23 cellular contexts compared by ENCODE assay signal in the genomic region with DNA sequence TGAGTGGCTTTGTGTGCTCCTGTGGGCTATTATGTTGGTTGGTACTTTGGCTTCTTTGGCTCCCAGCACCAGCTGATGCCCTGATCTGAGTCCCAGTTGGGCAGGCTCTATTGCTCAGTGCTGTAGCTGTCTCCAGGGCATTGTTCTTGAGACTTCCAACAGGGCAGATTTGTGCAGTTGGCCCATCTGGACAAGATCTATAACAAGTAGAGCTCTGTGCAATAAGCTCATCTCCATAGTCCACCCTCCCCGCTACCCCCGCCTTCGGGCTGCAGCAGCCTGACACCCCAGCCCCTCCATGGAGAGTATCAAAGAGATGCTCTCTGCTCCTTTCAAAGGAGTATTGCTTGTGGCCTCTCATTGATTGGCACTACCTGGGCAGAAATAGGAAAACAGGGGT. TPM values are rescaled to one million over a fixed set of nuclear protein-coding genes. Genes with fewer than 3 reads are reported as not detected.
DNase-seq lines count a peak whose midpoint lies in the region; ATAC-seq and TF ChIP-seq lines count a peak whose summit lies in the region.
"Had no signal": no experiment of that assay in that cellular context is flagged by ENCODE, and none has a peak within 500 bp of the region (broad histone marks: within the 10 kb centered on the region; RNA-seq: fewer than 3 reads in every experiment).

No MANE protein-coding gene starts in this region.

- no peaks in the 10 kb centered on the region for H3K9me3 ChIP-seq in heart right ventricle

- WGBS in heart right ventricle, 2 donors = 93 to 98% methylated on average over 3 of the region's 3 CpGs

- no peak for TF ChIP-seq CTCF in heart right ventricle (IDR thresholded peaks at IDR 0.05)

- H3K4me1 ChIP-seq in heart right ventricle = no peaks in the 10 kb centered on the region

- no peak overlapping the region for H3K27ac ChIP-seq in heart right ventricle
- H3K27ac ChIP-seq: HL-60 had no signal

- DNase-seq in C1 segment of cervical spinal cord (lab: John Stamatoyannopoulos, UW) (peak in 10 of 14 donors; percentile 9 to 69 (median 38)), anterior cingulate cortex (lab: John Stamatoyannopoulos, UW) (peak in 50 of 58 donors; percentile 1 to 86 (median 38)), hypothalamus (lab: John Stamatoyannopoulos, UW) (peak in 40 of 51 donors; percentile 1 to 86 (median 38)), posterior cingulate gyrus (peak; percentile 54 to 97 (median 73)), heart right ventricle (no peak), iPS-NIHi11 (ENCODE audit: low spot score) (no peak)
- DNase-seq in central memory CD4-positive, alpha-beta T cell = no peak
- DNase-seq: 8988T; CD4-positive, CD25-positive, alpha-beta regulatory T cell; COR-L47; DMS 273 treated with DMSO at 0.1 percent for 48 hours; IMR-90; NCI-H1417 treated with DMSO at 0.1 percent for 48 hours; NCI-H2029; NCI-H345; NCI-H69; NK-92 treated with Interleukin-12 subunit alpha and Interleukin-12 subunit beta, amount 100 ng/mL, for 24 hours had no signal

- no peaks in the 10 kb centered on the region for H3K36me3 ChIP-seq in heart right ventricle

- no peak for ATAC-seq in HG03457 (IDR thresholded peaks at IDR 0.05; ENCODE audit: unreplicated experiment)
- ATAC-seq in heart right ventricle = no peak
- ATAC-seq: Right ventricle myocardium inferior had no signal

- peaks cover 0 to 8% (median 0%) of the 10 kb centered on the region in 7 donors for H3K27me3 ChIP-seq in heart right ventricle

- H3K4me3 ChIP-seq in heart right ventricle = no peak overlapping the region

- intact Hi-C loops in posterior cingulate gyrus (cut with DNase I) (loop anchor here (5.0 kb wide), 1 partner anchor 67 kb away; no protein-coding TSS in a partner anchor), heart right ventricle (cut with DNase I) (loop anchor here in 1 of 10 donors (10.0 kb wide), 1 partner anchor 80 kb away; no protein-coding TSS in a partner anchor)

RNA-seq across cellular contexts. Expression of a gene that starts 5.8 kb away (rescaled TPM):
- under 1 TPM in 1 of 10 donors, not detected in 9; 0.42 TPM for total RNA-seq in heart right ventricle
- under 1 TPM in 1 of 2 donors, not detected in 1; 0.07 TPM for polyA plus RNA-seq in heart right ventricle
- total RNA-seq: B cell; CD4-positive, CD25-positive, alpha-beta regulatory T cell; IMR-90; M059J; Right ventricle myocardium inferior had no signal
- polyA plus RNA-seq: AG04450 had no signal

RNA-seq across cellular contexts. Expression of a gene that starts 18.4 kb away (rescaled TPM):
- 100 to 1,000 TPM; 149 to 244 (median 191) TPM for total RNA-seq in heart right ventricle
- polyA plus RNA-seq in heart right ventricle = 100 to 1,000 TPM in 1 of 2 donors, 10 to 100 TPM in 1; 94.9 to 346 TPM

Comparison
In these comparisons a context has a peak if more than half of its experiments do, and no peak if none do; other contexts are left out.
1. DNase-seq: peak in C1 segment of cervical spinal cord (10 of 14), anterior cingulate cortex (50 of 58), hypothalamus (40 of 51) and posterior cingulate gyrus (10 of 10); none in central memory CD4-positive, alpha-beta T cell (single experiment), heart right ventricle (0 of 2) and iPS-NIHi11 (single experiment).